1 cellular context compared by ENCODE assay signal in genomic region chr11:76207642-76208378, GRCh38.
TF ChIP-seq lines count a peak whose summit lies in the region.

No MANE protein-coding gene starts in this region.

TF ChIP-seq in HepG2, 621 proteins besides CTCF, POLR2A, EP300 and RAD21 (continued from another document and continues in another):
- TF ChIP-seq HMGXB4 (CRISPR knock-in tag; IDR thresholded peaks at IDR 0.05; ENCODE audit: borderline replicate concordance in 1 of 2, low read depth in 1 of 2) (peak; percentile 69 to 73; a peak in 3 of 4 replicates), ZNF205 (CRISPR knock-in tag; IDR thresholded peaks at IDR 0.05) (no peak), NFE2L1 (CRISPR knock-in tag; IDR thresholded peaks at IDR 0.05; ENCODE audit: borderline replicate concordance) (no peak), BCL3 (CRISPR knock-in tag; IDR thresholded peaks at IDR 0.05) (no peak), RFX5 (IDR thresholded peaks at IDR 0.05; ENCODE audit: low read depth, low read length) (no peak), HES4 (CRISPR knock-in tag; IDR thresholded peaks at IDR 0.05; ENCODE audit: borderline replicate concordance) (no peak), PHF8 (CRISPR knock-in tag; IDR thresholded peaks at IDR 0.05) (peak; percentile 31), SRSF9 (IDR thresholded peaks at IDR 0.05; ENCODE audit: borderline replicate concordance, insufficient read depth, low read depth, low read length, poor library complexity, severe bottlenecking) (no peak), ZNF337 (CRISPR knock-in tag; IDR thresholded peaks at IDR 0.05; ENCODE audit: borderline replicate concordance, low read depth) (no peak), BRD4 (CRISPR knock-in tag; IDR thresholded peaks at IDR 0.05) (no peak), ZNF367 (CRISPR knock-in tag; IDR thresholded peaks at IDR 0.05; ENCODE audit: borderline replicate concordance) (no peak), ZNF761 (CRISPR knock-in tag; conservative IDR thresholded peaks at IDR 0.05) (no peak), EEA1 (CRISPR knock-in tag; IDR thresholded peaks at IDR 0.05; ENCODE audit: borderline replicate concordance) (no peak), ATF4 (CRISPR knock-in tag; IDR thresholded peaks at IDR 0.05) (no peak), ZNF292 (CRISPR knock-in tag; IDR thresholded peaks at IDR 0.05; ENCODE audit: borderline replicate concordance, low read depth) (no peak), SMC3 (IDR thresholded peaks at IDR 0.05; ENCODE audit: low read length) (peak; percentile 32; the same call in 1 of the 2 replicates), EHMT2 (IDR thresholded peaks at IDR 0.05; ENCODE audit: borderline replicate concordance, low read depth, low read length) (no peak), SMARCC2 (IDR thresholded peaks at IDR 0.05) (no peak), ZNF280B (CRISPR knock-in tag; IDR thresholded peaks at IDR 0.05; ENCODE audit: borderline replicate concordance) (no peak), KDM5B (CRISPR knock-in tag; IDR thresholded peaks at IDR 0.05; ENCODE audit: borderline replicate concordance) (peak; percentile 11; the same call in 1 of the 2 replicates), AKAP8 (CRISPR knock-in tag; IDR thresholded peaks at IDR 0.05) (0 out of 2 replicates have a peak, but pooled peaks have one; percentile 12), ZNF343 (CRISPR knock-in tag; IDR thresholded peaks at IDR 0.05) (0 out of 2 replicates have a peak, but pooled peaks have one; percentile 26), LCORL (IDR thresholded peaks at IDR 0.05) (no peak), LCORL (CRISPR knock-in tag; IDR thresholded peaks at IDR 0.05) (peak; percentile 66), LRRFIP1 (CRISPR knock-in tag; conservative IDR thresholded peaks at IDR 0.05) (no peak), ZBTB42 (CRISPR knock-in tag; IDR thresholded peaks at IDR 0.05) (no peak), SATB2 (CRISPR knock-in tag; IDR thresholded peaks at IDR 0.05) (no peak), STAT5B (CRISPR knock-in tag; IDR thresholded peaks at IDR 0.05) (no peak), NR2F6 (IDR thresholded peaks at IDR 0.05) (no peak), NR2F6 (CRISPR knock-in tag; IDR thresholded peaks at IDR 0.05) (no peak), ZNF891 (CRISPR knock-in tag; IDR thresholded peaks at IDR 0.05) (no peak), CBX5 (CRISPR knock-in tag; IDR thresholded peaks at IDR 0.05; ENCODE audit: borderline replicate concordance) (no peak), CBFB (CRISPR knock-in tag; IDR thresholded peaks at IDR 0.05) (0 out of 2 replicates have a peak, but pooled peaks have one; percentile 21), DR1 (CRISPR knock-in tag; IDR thresholded peaks at IDR 0.05) (no peak), TP53 (CRISPR knock-in tag; conservative IDR thresholded peaks at IDR 0.05) (no peak), HOXA3 (CRISPR knock-in tag; IDR thresholded peaks at IDR 0.05) (peak; percentile 27; the same call in 1 of the 2 replicates), NR2C2 (CRISPR knock-in tag; IDR thresholded peaks at IDR 0.05; ENCODE audit: borderline replicate concordance) (no peak), NCOA1 (CRISPR knock-in tag; IDR thresholded peaks at IDR 0.05) (no peak), ZBTB14 (CRISPR knock-in tag; IDR thresholded peaks at IDR 0.05) (no peak), ZNF121 (CRISPR knock-in tag; IDR thresholded peaks at IDR 0.05) (no peak), JARID2 (CRISPR knock-in tag; IDR thresholded peaks at IDR 0.05; ENCODE audit: insufficient replicate concordance) (no peak), ZNF879 (CRISPR knock-in tag; IDR thresholded peaks at IDR 0.05) (no peak), MLXIP (CRISPR knock-in tag; IDR thresholded peaks at IDR 0.05; ENCODE audit: borderline replicate concordance) (no peak), PRMT3 (CRISPR knock-in tag; IDR thresholded peaks at IDR 0.05; ENCODE audit: borderline replicate concordance, low read depth) (no peak), ZNF614 (CRISPR knock-in tag; IDR thresholded peaks at IDR 0.05; ENCODE audit: borderline replicate concordance) (no peak), PHF21A (CRISPR knock-in tag; IDR thresholded peaks at IDR 0.05) (no peak), SYNCRIP (IDR thresholded peaks at IDR 0.05; ENCODE audit: insufficient read depth, low read depth, low read length) (no peak), PRPF4 (IDR thresholded peaks at IDR 0.05; ENCODE audit: low read depth, low read length, poor library complexity, severe bottlenecking) (no peak), NFKBIZ (CRISPR knock-in tag; IDR thresholded peaks at IDR 0.05) (no peak), TFAP4 (IDR thresholded peaks at IDR 0.05; ENCODE audit: borderline replicate concordance, low read depth) (no peak), TBX2 (CRISPR knock-in tag; IDR thresholded peaks at IDR 0.05; ENCODE audit: borderline replicate concordance) (0 out of 2 replicates have a peak, but pooled peaks have one; percentile 28), ZNF850 (CRISPR knock-in tag; conservative IDR thresholded peaks at IDR 0.05) (no peak), REXO4 (CRISPR knock-in tag; IDR thresholded peaks at IDR 0.05; ENCODE audit: borderline replicate concordance) (no peak), PITX1 (CRISPR knock-in tag; IDR thresholded peaks at IDR 0.05) (peak; percentile 21; the same call in 1 of the 2 replicates), HNF1B (CRISPR knock-in tag; IDR thresholded peaks at IDR 0.05) (no peak), SOX13 (IDR thresholded peaks at IDR 0.05) (no peak), SOX13 (CRISPR knock-in tag; conservative IDR thresholded peaks at IDR 0.05 in 1 of 2, IDR thresholded peaks at IDR 0.05 in 1 of 2) (no peak), ZMYM4 (CRISPR knock-in tag; IDR thresholded peaks at IDR 0.05) (no peak)
